8 cellular contexts compared by ENCODE assay signal in the genomic region with DNA sequence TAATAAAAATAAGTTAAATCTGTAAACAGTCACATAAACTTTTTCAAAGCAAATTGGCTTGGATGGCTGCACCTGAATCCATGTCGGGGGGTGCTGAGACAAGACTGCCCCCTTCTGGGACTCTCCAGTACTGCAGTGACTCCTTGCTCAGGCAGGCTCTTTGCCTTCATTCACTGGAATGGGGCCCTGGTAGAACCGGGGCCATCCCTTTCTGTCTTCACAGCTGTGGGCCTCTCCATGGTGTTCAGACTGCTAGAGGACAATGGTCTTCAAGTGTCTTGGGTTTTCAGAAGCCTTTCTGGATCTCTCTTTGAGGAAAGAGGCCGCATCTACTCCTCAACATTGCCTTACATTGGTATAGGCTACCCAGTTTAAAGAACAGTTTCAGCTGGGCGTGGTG. TPM values are rescaled to one million over a fixed set of nuclear protein-coding genes. Genes with fewer than 3 reads are reported as not detected.
DNase-seq lines count a peak whose midpoint lies in the region; ATAC-seq and TF ChIP-seq lines count a peak whose summit lies in the region.

No MANE protein-coding gene starts in this region.

- no peaks in the 10 kb centered on the region for H4K20me1 ChIP-seq in Karpas-422 (ENCODE audit: insufficient read depth, low read depth, low read length)

- no peaks in the 10 kb centered on the region for H3K9me3 Mint-ChIP-seq in activated naive CD4-positive, alpha-beta T cell treated with anti-CD3 and anti-CD28 coated beads, Interleukin-2, amount 50 U/mL, for 72 hours

- intact Hi-C loops in heart right ventricle (cut with DNase I): loop anchor here in 6 of 10 donors (1.0 to 2.0 kb wide), 3 partner anchors 27 to 28 kb away; no protein-coding TSS in a partner anchor
- intact Hi-C loops in sigmoid colon (cut with DNase I): loop anchor here (1.0 kb wide), 1 partner anchor 28 kb away; no protein-coding TSS in a partner anchor

- peak; percentile 67 to 93 (median 88) for TF ChIP-seq CTCF in heart right ventricle (IDR thresholded peaks at IDR 0.05)
- TF ChIP-seq CTCF in sigmoid colon (IDR thresholded peaks at IDR 0.05): peak; percentile 70 to 91 (median 81)

- no peaks in the 10 kb centered on the region for H3K4me1 ChIP-seq in Karpas-422 (ENCODE audit: low read length)
- H3K4me1 ChIP-seq in heart right ventricle: peaks cover 0 to 23% (median 4%) of the 10 kb centered on the region in 9 donors
- H3K4me1 ChIP-seq in sigmoid colon: peaks cover 0 to 25% (median 9%) of the 10 kb centered on the region in 4 donors

- H3K9me2 ChIP-seq in Karpas-422 (replicated peaks; ENCODE audit: insufficient read depth, low read length): no peaks in the 10 kb centered on the region

- 41 to 42% methylated on average over 4 of the region's 4 CpGs for WGBS in heart right ventricle, 2 donors
- 27 to 42% methylated on average over 4 of the region's 4 CpGs for WGBS in sigmoid colon, 2 donors

- H3K9ac ChIP-seq in Karpas-422 (ENCODE audit: low read length): no peak overlapping the region

- H3K27ac Mint-ChIP-seq in activated naive CD4-positive, alpha-beta T cell treated with anti-CD3 and anti-CD28 coated beads, Interleukin-2, amount 50 U/mL, for 72 hours: no peak overlapping the region

- H3K27me3 ChIP-seq in Karpas-422 (ENCODE audit: low read length): no peaks in the 10 kb centered on the region
- H3K27me3 ChIP-seq in heart right ventricle: no peaks in the 10 kb centered on the region
- no peaks in the 10 kb centered on the region for H3K27me3 ChIP-seq in sigmoid colon

- peak; percentile 79 to 84 for ATAC-seq in activated naive CD4-positive, alpha-beta T cell treated with anti-CD3 and anti-CD28 coated beads, Interleukin-2, amount 50 U/mL, for 72 hours
- peak in 6 of 8 donors; percentile 47 to 71 (median 54) for ATAC-seq in heart right ventricle
- no peak for ATAC-seq in GM19463 (IDR thresholded peaks at IDR 0.05; ENCODE audit: unreplicated experiment)
- ATAC-seq in HG03139 (IDR thresholded peaks at IDR 0.05; ENCODE audit: unreplicated experiment): no peak

- H2AFZ ChIP-seq in Karpas-422 (ENCODE audit: low read length): no peak overlapping the region

- H3K4me2 ChIP-seq in Karpas-422 (ENCODE audit: low read depth, low read length, poor library complexity, severe bottlenecking): no peak overlapping the region

- TF ChIP-seq EP300 in sigmoid colon (IDR thresholded peaks at IDR 0.05): no peak

- no peak overlapping the region for H3K27ac ChIP-seq in Karpas-422 (ENCODE audit: low read length)
- H3K27ac ChIP-seq in heart right ventricle: no peak overlapping the region
- peak overlapping the region in 1 of 4 donors; percentile 60 for H3K27ac ChIP-seq in sigmoid colon

- no peaks in the 10 kb centered on the region for H3K79me2 ChIP-seq in Karpas-422 (ENCODE audit: low read length)

- H3K4me3 ChIP-seq in Karpas-422 (ENCODE audit: low read length) (no peak overlapping the region), heart right ventricle (no peak overlapping the region), sigmoid colon (no peak overlapping the region)

- H3K36me3 Mint-ChIP-seq in activated naive CD4-positive, alpha-beta T cell treated with anti-CD3 and anti-CD28 coated beads, Interleukin-2, amount 50 U/mL, for 72 hours: no peaks in the 10 kb centered on the region

- H3K36me3 ChIP-seq in Karpas-422 (ENCODE audit: insufficient read depth, low read length) (no peaks in the 10 kb centered on the region), heart right ventricle (no peaks in the 10 kb centered on the region), sigmoid colon (no peaks in the 10 kb centered on the region)

- DNase-seq in DMS53 treated with DMSO at 0.1 percent for 48 hours (lab: John Stamatoyannopoulos, UW; ENCODE audit: unreplicated experiment) (peak; percentile 50), Karpas-422 (peak; percentile 89), SK-N-DZ (ENCODE audit: low spot score) (peak; percentile 59), heart right ventricle (peak; percentile 59 to 66), sigmoid colon (peak; percentile 82)
- DNase-seq in activated naive CD4-positive, alpha-beta T cell treated with anti-CD3 and anti-CD28 coated beads, Interleukin-2, amount 50 U/mL, for 72 hours (ENCODE audit: low spot score in 2 of 2): peak; percentile 73 to 89

- TF ChIP-seq POLR2A in sigmoid colon (IDR thresholded peaks at IDR 0.05): no peak

- H3K9me3 ChIP-seq in Karpas-422 (ENCODE audit: low read length): no peaks in the 10 kb centered on the region
- no peaks in the 10 kb centered on the region for H3K9me3 ChIP-seq in heart right ventricle
- no peaks in the 10 kb centered on the region for H3K9me3 ChIP-seq in sigmoid colon

RNA-seq across cellular contexts. Expression of gene IMPDH1, which starts 16.1 kb away (rescaled TPM):
- 30.5 and 50.1 TPM in 2 replicates for total RNA-seq in Karpas-422 (2014; rRNA removed; shearing (Covaris generic); ENCODE audit: low replicate concordance)
- polyA plus RNA-seq in SK-N-DZ (2014; cell fraction: cytosol; rRNA removed): 39.6 and 46.1 TPM in 2 replicates
- polyA plus RNA-seq in SK-N-DZ (2014; cell fraction: nucleus; rRNA removed): 107 and 111 TPM in 2 replicates
- total RNA-seq in activated naive CD4-positive, alpha-beta T cell treated with anti-CD3 and anti-CD28 coated beads, Interleukin-2, amount 50 U/mL, for 72 hours: 10 to 100 TPM; 29.5 to 66.9 TPM
- total RNA-seq in heart right ventricle (10 to 100 TPM in 9 of 10 donors, 1 to 10 TPM in 1; 9.3 to 32.8 (median 13.6) TPM), sigmoid colon (10 to 100 TPM; 23.5 to 36.3 (median 28.7) TPM)
- polyA plus RNA-seq in heart right ventricle (10 to 100 TPM; 22.7 to 23.0 TPM), sigmoid colon (10 to 100 TPM; 16.6 to 39.7 (median 16.8) TPM)

RNA-seq across cellular contexts. Expression of gene HILPDA, which starts 29.8 kb away (rescaled TPM):
- total RNA-seq in Karpas-422 (2014; rRNA removed; shearing (Covaris generic); ENCODE audit: low replicate concordance): 16.3 and 32.2 TPM in 2 replicates
- polyA plus RNA-seq in SK-N-DZ (2014; cell fraction: cytosol; rRNA removed): 80.8 and 87.8 TPM in 2 replicates
- 33.0 and 42.7 TPM in 2 replicates for polyA plus RNA-seq in SK-N-DZ (2014; cell fraction: nucleus; rRNA removed)
- 100 to 1,000 TPM in 1 of 2 donors, 10 to 100 TPM in 1; 20.3 to 239 TPM for total RNA-seq in activated naive CD4-positive, alpha-beta T cell treated with anti-CD3 and anti-CD28 coated beads, Interleukin-2, amount 50 U/mL, for 72 hours
- total RNA-seq in heart right ventricle: 10 to 100 TPM in 3 of 10 donors, 1 to 10 TPM in 7; 4.5 to 65.0 (median 6.7) TPM
- 1 to 10 TPM; 5.6 to 8.3 TPM for polyA plus RNA-seq in heart right ventricle
- 10 to 100 TPM; 10.2 to 12.8 (median 11.3) TPM for total RNA-seq in sigmoid colon
- polyA plus RNA-seq in sigmoid colon: 10 to 100 TPM in 1 of 3 donors, 1 to 10 TPM in 2; 3.6 to 12.7 (median 3.7) TPM

RNA-seq across cellular contexts. Expression of gene METTL2B, which starts 50.7 kb away (rescaled TPM):
- 20.7 and 27.8 TPM in 2 replicates for total RNA-seq in Karpas-422 (2014; rRNA removed; shearing (Covaris generic); ENCODE audit: low replicate concordance)
- 40.8 and 47.6 TPM in 2 replicates for polyA plus RNA-seq in SK-N-DZ (2014; cell fraction: cytosol; rRNA removed)
- polyA plus RNA-seq in SK-N-DZ (2014; cell fraction: nucleus; rRNA removed): 18.5 and 41.3 TPM in 2 replicates
- total RNA-seq in activated naive CD4-positive, alpha-beta T cell treated with anti-CD3 and anti-CD28 coated beads, Interleukin-2, amount 50 U/mL, for 72 hours: 10 to 100 TPM; 31.1 to 34.1 TPM
- 10 to 100 TPM; 17.1 to 24.2 (median 19.4) TPM for total RNA-seq in heart right ventricle
- polyA plus RNA-seq in heart right ventricle: 10 to 100 TPM; 10.0 to 10.5 TPM
- total RNA-seq in sigmoid colon: 10 to 100 TPM; 18.1 to 23.2 (median 20.8) TPM
- polyA plus RNA-seq in sigmoid colon: 10 to 100 TPM in 2 of 3 donors, 1 to 10 TPM in 1; 9.6 to 17.2 (median 12.0) TPM

Comparison
In these comparisons a context has a peak if more than half of its experiments do, and no peak if none do; other contexts are left out.
1. ATAC-seq: peak in activated naive CD4-positive, alpha-beta T cell treated with anti-CD3 and anti-CD28 coated beads, Interleukin-2, amount 50 U/mL, for 72 hours (2 of 2) and heart right ventricle (6 of 8); none in GM19463 (single experiment) and HG03139 (single experiment).
2. Peak in every context shown above with its lines, with median percentiles within 50 percentile points of each other: DNase-seq.